Comparison of ENCODE assay signal across 23 cellular contexts in the genomic region with DNA sequence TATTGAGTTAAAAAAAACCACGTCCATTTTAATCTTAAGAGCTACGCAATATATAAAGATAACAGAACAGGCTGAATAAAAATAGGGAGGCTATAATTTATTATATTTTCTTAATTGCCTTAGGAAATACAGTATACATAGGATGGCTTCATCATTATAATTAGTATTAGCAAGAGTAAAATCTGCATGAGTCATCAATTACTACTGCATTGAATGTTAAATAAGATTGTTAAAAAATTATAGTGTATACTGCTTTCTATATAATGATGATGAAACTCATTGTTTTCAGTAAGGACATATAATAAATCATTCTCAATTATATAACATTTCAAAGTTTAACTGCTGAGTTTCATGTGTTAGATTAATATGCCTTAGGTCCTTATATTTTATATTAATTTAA.
"Had no signal": no experiment of that assay in that cellular context is flagged by ENCODE, and none has a peak within 500 bp of the region (broad histone marks: within the 10 kb centered on the region; RNA-seq: fewer than 3 reads in every experiment).

No MANE protein-coding gene starts in this region.

- H3K36me3 ChIP-seq: esophagus muscularis mucosa, gastrocnemius medialis, heart right ventricle, left lung, lower lobe of right lung had no signal

- ATAC-seq: foreskin keratinocyte, gastrocnemius medialis, heart right ventricle, left cardiac atrium, left lung, left ventricle myocardium superior, lower lobe of right lung, mucosa of descending colon had no signal

- H3K4me1 ChIP-seq: esophagus muscularis mucosa, foreskin keratinocyte, gastrocnemius medialis, heart right ventricle, left lung, lower lobe of right lung had no signal

- H3K9me3 ChIP-seq: esophagus muscularis mucosa, gastrocnemius medialis, lower lobe of right lung, mucosa of descending colon had no signal

- H3K27ac ChIP-seq: coronary artery, dorsolateral prefrontal cortex, esophagus muscularis mucosa, foreskin keratinocyte, gastrocnemius medialis, heart right ventricle, left lung, lower lobe of right lung had no signal

- DNase-seq: dermis blood vessel endothelial cell; dorsolateral prefrontal cortex; effector CD4-positive, alpha-beta T cell; effector memory CD4-positive, alpha-beta T cell; foreskin keratinocyte; gastrocnemius medialis; glutamatergic neuron; head of caudate nucleus; heart right ventricle; hippocampal formation; left cardiac atrium; left lung; left ventricle myocardium superior; lower lobe of right lung; mesenchymal stem cell; mucosa of descending colon; naive B cell had no signal

- H3K4me3 ChIP-seq: coronary artery, dorsolateral prefrontal cortex, esophagus muscularis mucosa, gastrocnemius medialis, heart right ventricle, left lung, lower lobe of right lung, mucosa of descending colon had no signal

- FAIRE-seq: colon, endothelial cell of umbilical vein, islet of Langerhans, keratinocyte had no signal

- H3K27me3 ChIP-seq: dorsolateral prefrontal cortex, esophagus muscularis mucosa, foreskin keratinocyte, gastrocnemius medialis, heart right ventricle, left lung had no signal
